8 cellular contexts compared by ENCODE assay signal in genomic region chr10:123135415-123136141, GRCh38. TPM values are rescaled to one million over a fixed set of nuclear protein-coding genes. Genes with fewer than 3 reads are reported as not detected.
DNase-seq lines count a peak whose midpoint lies in the region; ATAC-seq and TF ChIP-seq lines count a peak whose summit lies in the region.

TSS of gene HMX3 (plus strand) at chr10:123135970. CDS start at chr10:123136051, 81 bp downstream.

- H3K27me3 ChIP-seq in thoracic aorta (replicated peaks; ENCODE audit: insufficient read depth), result peaks cover 41% of the 10 kb centered on the region

- H3K4me3 ChIP-seq in iPS-11a (ENCODE audit: low read depth, low read length) (peak within 1 kb of the TSS; percentile 10), thoracic aorta (peak within 1 kb of the TSS; percentile 68)

- peak; percentile 66 for DNase-seq in GF-D8 (lab: John Stamatoyannopoulos, UW)
- peak; percentile 47 to 49 for DNase-seq in activated CD4-positive, alpha-beta T cell treated with anti-CD3 and anti-CD28 coated beads, Interleukin-2, amount 50 U/mL, for 48 hours
- no peak for DNase-seq in thoracic aorta (ENCODE audit: low spot score)
- no peak for DNase-seq in SHP77 (lab: John Stamatoyannopoulos, UW)
- no peak for DNase-seq in COLO829 (ENCODE audit: low spot score)

- H3K9me3 ChIP-seq in KOPT-K1 (ENCODE audit: insufficient read depth, low read length, poor library complexity, severe bottlenecking) (peaks cover 3% of the 10 kb centered on the region), thoracic aorta (no peaks in the 10 kb centered on the region)

- peaks cover 23 to 44% of the 10 kb centered on the region in 2 donors for H3K4me1 ChIP-seq in thoracic aorta (ENCODE audit: control insufficient read depth in 1 of 2, low read depth in 2 of 2)

- no peak for TF ChIP-seq CTCF in thoracic aorta (IDR thresholded peaks at IDR 0.05)

- no peaks in the 10 kb centered on the region for H3K36me3 ChIP-seq in KOPT-K1 (ENCODE audit: insufficient read depth, low read length)
- H3K36me3 ChIP-seq in thoracic aorta, result no peaks in the 10 kb centered on the region

- no peak for ATAC-seq in thoracic aorta (ENCODE audit: insufficient number of reproducible peaks, low FRiP score, low read depth)
- no peak for ATAC-seq in esophagus mucosa

- peak within 1 kb of the TSS; percentile 44 for H3K27ac ChIP-seq in KOPT-K1 (ENCODE audit: low read depth, low read length, poor library complexity, severe bottlenecking)
- no peak within 1 kb of the TSS for H3K27ac ChIP-seq in thoracic aorta

RNA-seq across cellular contexts. Expression of gene HMX3, which starts in this region (rescaled TPM):
- total RNA-seq in thoracic aorta (not detected), esophagus mucosa (not detected)

Comparison
In these comparisons a context has a peak if more than half of its experiments do, and no peak if none do; other contexts are left out.
1. DNase-seq: peak in GF-D8 (single experiment) and activated CD4-positive, alpha-beta T cell treated with anti-CD3 and anti-CD28 coated beads, Interleukin-2, amount 50 U/mL, for 48 hours (2 of 2); none in thoracic aorta (single experiment), SHP77 (0 of 2) and COLO829 (single experiment).